Comparison of ENCODE assay signal across 20 cellular contexts in the genomic region with DNA sequence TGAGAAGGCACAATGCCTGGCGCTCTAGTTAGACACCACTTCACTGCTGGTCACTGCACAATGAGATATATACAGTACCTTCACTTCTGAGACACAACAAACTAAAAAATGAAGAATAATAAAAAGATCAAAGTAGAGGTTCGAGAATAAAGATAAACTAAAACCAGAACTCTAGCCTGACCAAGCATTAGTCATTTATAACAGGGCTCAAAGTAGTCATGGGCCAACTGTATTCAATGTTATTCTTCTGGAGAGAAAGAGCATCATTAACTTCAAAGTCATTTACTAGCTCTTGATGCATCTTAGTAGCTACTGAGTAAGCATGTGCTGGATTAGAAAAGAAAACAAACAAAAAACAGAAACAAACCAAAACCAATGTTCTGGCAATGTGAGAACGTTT.
"Had no signal": no experiment of that assay in that cellular context is flagged by ENCODE, and none has a peak within 500 bp of the region (broad histone marks: within the 10 kb centered on the region; RNA-seq: fewer than 3 reads in every experiment).

No MANE protein-coding gene starts in this region.

- H2AFZ ChIP-seq: parathyroid adenoma had no signal

- H3K9me3 ChIP-seq: heart right ventricle, suprapubic skin, tibial nerve had no signal

- DNase-seq: activated CD4-positive, alpha-beta T cell treated with anti-CD3 and anti-CD28 coated beads, Interleukin-2, amount 10 ng/mL, durations not matched to agents 7 days and 5 days; activated CD8-positive, alpha-beta memory T cell treated with anti-CD3 and anti-CD28 coated beads, Interleukin-2, amount 10 ng/mL, durations not matched to agents 7 days and 5 days; activated CD8-positive, alpha-beta T cell treated with anti-CD3 and anti-CD28 coated beads for 36 hours; activated gamma-delta T cell; activated T-cell treated with anti-CD3 and anti-CD28 coated beads for 4 hours; anterior cingulate cortex; central memory CD4-positive, alpha-beta T cell; dermis blood vessel endothelial cell; effector CD8-positive, alpha-beta T cell; heart right ventricle; islet precursor cell; left colon; nephron progenitor cell; right cardiac atrium; stimulated activated CD4-positive, alpha-beta T cell treated with anti-CD3 and anti-CD28 coated beads, Interleukin-1b, Interleukin-23, amount 100 ng/mL, for 48 hours; stimulated activated naive CD8-positive, alpha-beta T cell treated with anti-CD3 and anti-CD28 coated beads, Interleukin-15, amount 100 ng/mL, for 72 hours had no signal

- H3K4me3 ChIP-seq: heart right ventricle, suprapubic skin, tibial nerve had no signal

- H3K4me1 ChIP-seq: parathyroid adenoma, suprapubic skin had no signal

- H3K36me3 ChIP-seq: heart right ventricle, suprapubic skin, tibial nerve had no signal

- H3K27ac ChIP-seq: heart right ventricle, parathyroid adenoma, suprapubic skin, tibial nerve, VCaP had no signal

- H3K79me2 ChIP-seq: parathyroid adenoma had no signal
